26 cellular contexts compared by ENCODE assay signal in the genomic region with DNA sequence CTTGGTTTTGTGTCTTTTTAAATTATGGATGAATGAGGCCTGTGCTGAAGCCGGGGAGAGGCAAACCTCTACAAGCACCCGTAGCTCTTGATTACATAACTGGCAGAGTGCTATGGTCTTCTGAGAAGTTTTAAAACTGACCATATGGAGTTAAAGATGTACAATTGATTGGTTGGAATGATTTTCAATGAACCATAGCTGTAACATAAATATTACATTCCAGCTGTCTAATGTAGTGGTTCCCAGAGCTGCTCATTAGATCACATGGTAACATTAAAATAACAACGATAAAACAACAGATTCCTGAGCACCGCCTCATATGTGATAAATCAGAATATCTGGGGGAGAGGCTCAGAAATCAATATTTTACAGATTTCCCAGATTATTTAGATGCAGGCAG.
A peak's percentile ranks its signal among the peaks of the same experiment; 100 is the strongest.
DNase-seq lines count a peak whose midpoint lies in the region; FAIRE-seq and TF ChIP-seq lines count a peak whose summit lies in the region.
"Had no signal": no experiment of that assay in that cellular context is flagged by ENCODE, and none has a peak within 500 bp of the region (broad histone marks: within the 10 kb centered on the region; RNA-seq: fewer than 3 reads in every experiment).

No MANE protein-coding gene starts in this region.

- FAIRE-seq in astrocyte (lab: Jason Lieb, UNC): no peak
- FAIRE-seq: endothelial cell of umbilical vein, GM12892 had no signal

- no peaks in the 10 kb centered on the region for H3K27me3 Mint-ChIP-seq in astrocyte (ENCODE audit: low read depth, unreplicated experiment)

- H3K4me3 Mint-ChIP-seq in astrocyte (ENCODE audit: unreplicated experiment): no peak overlapping the region
- H3K4me3 Mint-ChIP-seq: activated naive CD4-positive, alpha-beta T cell treated with anti-CD3 and anti-CD28 coated beads for 36 hours; CD14-positive monocyte; IgD-negative memory B cell had no signal

- peaks cover 26% of the 10 kb centered on the region for H3K4me1 Mint-ChIP-seq in astrocyte (ENCODE audit: low read depth, unreplicated experiment)

- H3K4me2 ChIP-seq in astrocyte (ENCODE audit: low read length): peak overlapping the region; percentile 15
- H3K4me2 ChIP-seq: PC-9 had no signal

- no peaks in the 10 kb centered on the region for H3K36me3 Mint-ChIP-seq in astrocyte (ENCODE audit: low read depth, unreplicated experiment)
- H3K36me3 Mint-ChIP-seq: CD14-positive monocyte, IgD-negative memory B cell had no signal

- TF ChIP-seq CTCF in AG10803 (conservative IDR thresholded peaks at IDR 0.05; ENCODE audit: low read length) (no peak), astrocyte (IDR thresholded peaks at IDR 0.05; ENCODE audit: insufficient read depth, low read depth, low read length) (no peak), fibroblast of villous mesenchyme (IDR thresholded peaks at IDR 0.05; ENCODE audit: insufficient read depth, low read depth, low read length) (no peak), tibial artery (IDR thresholded peaks at IDR 0.05) (no peak)

- H3K79me2 ChIP-seq in astrocyte (ENCODE audit: insufficient read depth, low read length): no peaks in the 10 kb centered on the region

- no peaks in the 10 kb centered on the region for H3K36me3 ChIP-seq in astrocyte (ENCODE audit: insufficient read depth, low read length)
- H3K36me3 ChIP-seq in rectal smooth muscle tissue (ENCODE audit: control insufficient read depth, insufficient read depth, low read length): no peaks in the 10 kb centered on the region
- H3K36me3 ChIP-seq in tibial artery: no peaks in the 10 kb centered on the region
- no peaks in the 10 kb centered on the region for H3K36me3 ChIP-seq in MG63
- H3K36me3 ChIP-seq: ascending aorta had no signal

- peaks cover 42% of the 10 kb centered on the region for H3K4me1 ChIP-seq in astrocyte (ENCODE audit: insufficient read depth, low read length)
- peaks cover 62% of the 10 kb centered on the region for H3K4me1 ChIP-seq in rectal smooth muscle tissue (ENCODE audit: control insufficient read depth, insufficient read depth, low read length)
- H3K4me1 ChIP-seq in tibial artery: peaks cover 0 to 52% (median 29%) of the 10 kb centered on the region in 4 donors

- H4K20me1 ChIP-seq in astrocyte (ENCODE audit: insufficient read depth, low read length): no peaks in the 10 kb centered on the region

- no peak overlapping the region for H2AFZ ChIP-seq in astrocyte (ENCODE audit: low read depth, low read length)
- H2AFZ ChIP-seq: PC-9 had no signal

- intact Hi-C loops in tibial artery (cut with DNase I; ENCODE audit: low total_unique reads): no loop called here

- no peaks in the 10 kb centered on the region for H3K9me3 Mint-ChIP-seq in astrocyte (ENCODE audit: unreplicated experiment)
- H3K9me3 Mint-ChIP-seq: activated naive CD4-positive, alpha-beta T cell treated with anti-CD3 and anti-CD28 coated beads for 36 hours; CD14-positive monocyte; IgD-negative memory B cell had no signal

- H3K9ac ChIP-seq in astrocyte (ENCODE audit: low read length): no peak overlapping the region
- H3K9ac ChIP-seq in rectal smooth muscle tissue (ENCODE audit: low read length): no peak overlapping the region

- no peaks in the 10 kb centered on the region for H3K27me3 ChIP-seq in astrocyte (ENCODE audit: insufficient read depth, low read length)
- H3K27me3 ChIP-seq in rectal smooth muscle tissue (ENCODE audit: control insufficient read depth, insufficient read depth, low read length): no peaks in the 10 kb centered on the region
- no peaks in the 10 kb centered on the region for H3K27me3 ChIP-seq in tibial artery
- H3K27me3 ChIP-seq in MG63: no peaks in the 10 kb centered on the region
- H3K27me3 ChIP-seq: ascending aorta had no signal

- H3K9me3 ChIP-seq in astrocyte (ENCODE audit: insufficient read depth, low read depth, low read length) (no peaks in the 10 kb centered on the region), tibial artery (no peaks in the 10 kb centered on the region), MG63 (no peaks in the 10 kb centered on the region)
- H3K9me3 ChIP-seq: ascending aorta had no signal

- H3K27ac ChIP-seq in astrocyte (ENCODE audit: low read depth, low read length) (peak overlapping the region; percentile 41), rectal smooth muscle tissue (ENCODE audit: low read depth, low read length) (peak overlapping the region; percentile 72), tibial artery (no peak overlapping the region)
- H3K27ac ChIP-seq: ascending aorta, HL-60, PC-9 had no signal

- DNase-seq in AG10803 (ENCODE audit: low read depth): peak; percentile 75
- peak; percentile 76 for DNase-seq in astrocyte (ENCODE audit: low read depth)
- peak; percentile 82 for DNase-seq in fibroblast of villous mesenchyme (ENCODE audit: low read depth)
- DNase-seq in tibial artery: no peak
- DNase-seq in NCI-H1436 (lab: John Stamatoyannopoulos, UW): no peak
- DNase-seq in putamen (ENCODE audit: low spot score): no peak
- DNase-seq in MG63: no peak
- DNase-seq: activated CD4-positive, alpha-beta T cell treated with anti-CD3 and anti-CD28 coated beads, Interleukin-2, amount 50 U/mL, for 48 hours; activated naive CD4-positive, alpha-beta T cell treated with anti-CD3 and anti-CD28 coated beads for 36 hours; activated T-cell treated with anti-CD3 and anti-CD28 coated beads, Interleukin-2, amount 50 U/mL, for 1 hour; cortex of kidney; DMS 273 treated with DMSO at 0.1 percent for 48 hours; left ventricle myocardium superior; NCI-H1694 treated with DMSO at 0.1 percent for 48 hours; NCI-H226; PC-9; stimulated activated CD4-positive, alpha-beta T cell treated with anti-CD3 and anti-CD28 coated beads, Interleukin-2, amount 100 ng/mL, for 24 hours; stimulated activated naive CD4-positive, alpha-beta T cell treated with Interleukin-2 at 50 U/mL for 16 hours; T-helper 2 cell had no signal

- H3K4me3 ChIP-seq in AG10803 (ENCODE audit: low read length) (no peak overlapping the region), astrocyte (ENCODE audit: insufficient read depth, low read depth, low read length) (no peak overlapping the region), fibroblast of villous mesenchyme (ENCODE audit: low read depth, low read length) (no peak overlapping the region), rectal smooth muscle tissue (ENCODE audit: low read length) (no peak overlapping the region), tibial artery (no peak overlapping the region), MG63 (no peak overlapping the region)
- H3K4me3 ChIP-seq: ascending aorta, PC-9 had no signal

- no peak overlapping the region for H3K27ac Mint-ChIP-seq in astrocyte (ENCODE audit: unreplicated experiment)
- H3K27ac Mint-ChIP-seq: activated naive CD4-positive, alpha-beta T cell treated with anti-CD3 and anti-CD28 coated beads for 36 hours; CD14-positive monocyte; IgD-negative memory B cell had no signal

Comparison
In these comparisons a context has a peak if more than half of its experiments do, and no peak if none do; other contexts are left out.
1. DNase-seq: peak in AG10803 (single experiment), astrocyte (single experiment) and fibroblast of villous mesenchyme (single experiment); none in tibial artery (0 of 2), NCI-H1436 (single experiment), putamen (single experiment) and MG63 (single experiment).
2. H3K27ac ChIP-seq: peak in astrocyte (single experiment) and rectal smooth muscle tissue (single experiment); none in tibial artery (0 of 2).